Comparison of ENCODE assay signal across 9 cellular contexts in the genomic region with DNA sequence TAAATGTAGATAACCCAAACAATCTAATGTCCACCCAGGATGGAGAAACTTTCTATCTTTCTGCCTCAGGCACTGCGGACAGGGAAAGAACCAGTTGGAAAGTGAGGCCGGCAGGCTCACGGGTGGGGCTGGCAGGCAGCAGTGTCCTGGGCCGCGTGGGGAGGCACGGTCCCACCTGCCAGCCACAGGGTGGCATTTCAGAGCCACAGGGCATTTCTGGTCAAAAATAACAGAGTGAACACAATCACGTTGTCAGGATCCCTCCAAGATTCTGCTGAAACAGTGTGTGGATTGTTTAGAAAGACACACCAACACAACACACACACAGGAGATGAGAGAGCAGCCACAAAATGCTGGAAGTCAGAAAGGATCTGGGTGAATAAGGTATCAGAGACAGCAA.
DNase-seq lines count a peak whose midpoint lies in the region; ATAC-seq, FAIRE-seq and TF ChIP-seq lines count a peak whose summit lies in the region.
"Had no signal": no experiment of that assay in that cellular context is flagged by ENCODE, and none has a peak within 500 bp of the region (broad histone marks: within the 10 kb centered on the region; RNA-seq: fewer than 3 reads in every experiment).

No MANE protein-coding gene starts in this region.

- H3K4me1 ChIP-seq in skeletal muscle tissue (ENCODE audit: control insufficient read depth in 3 of 3, insufficient read depth in 3 of 3, low read length in 3 of 3) = peaks cover 74 to 91% (median 80%) of the 10 kb centered on the region in 3 donors

- H3K4me3 ChIP-seq in skeletal muscle tissue (ENCODE audit: low read length in 3 of 3) = peak overlapping the region in 2 of 3 donors; percentile 29 to 55

- peak overlapping the region; percentile 28 to 73 (median 42) for H3K9ac ChIP-seq in skeletal muscle tissue (ENCODE audit: low read depth in 1 of 3, low read length in 3 of 3)

- in situ Hi-C loops in G401 (cut with HindIII; ENCODE audit: low sequenced_read_pairs) = no loop called here

- CTCF ChIA-PET in RWPE1 (lab: Yijun Ruan, JAX) = interaction anchor here (0.6 kb wide), 1 partner anchor 221 kb away, joined by 5 read pairs; no protein-coding TSS in a partner anchor

- H3K27ac ChIP-seq in skeletal muscle tissue (ENCODE audit: low read depth, low read length) (peak overlapping the region; percentile 91), RWPE1 (no peak overlapping the region)

- H3K9me3 Mint-ChIP-seq in activated naive CD8-positive, alpha-beta T cell (ENCODE audit: low read depth) = no peaks in the 10 kb centered on the region
- H3K9me3 Mint-ChIP-seq in immature natural killer cell = no peaks in the 10 kb centered on the region

- POLR2A ChIA-PET in RWPE1 (lab: Yijun Ruan, JAX; ENCODE audit: low non-redundant PET) = no interaction called here

- no peaks in the 10 kb centered on the region for H3K9me3 ChIP-seq in skeletal muscle tissue (ENCODE audit: control insufficient read depth in 3 of 3, low read length in 3 of 3)

- no peak for FAIRE-seq in D721Med (lab: Jason Lieb, UNC)

- TF ChIP-seq CTCF in D721Med (IDR thresholded peaks at IDR 0.05; ENCODE audit: insufficient read depth, missing control alignments) (no peak), RWPE1 (conservative IDR thresholded peaks at IDR 0.05; ENCODE audit: low read depth) (no peak)

- no peak overlapping the region for H3K4me3 Mint-ChIP-seq in activated naive CD8-positive, alpha-beta T cell
- no peak overlapping the region for H3K4me3 Mint-ChIP-seq in immature natural killer cell

- no peaks in the 10 kb centered on the region for H3K27me3 Mint-ChIP-seq in activated naive CD8-positive, alpha-beta T cell
- H3K27me3 Mint-ChIP-seq in immature natural killer cell (ENCODE audit: low read depth in 3 of 3) = peaks cover 0 to 1% (median 0%) of the 10 kb centered on the region in 3 donors

- peaks cover 75% of the 10 kb centered on the region for H3K4me1 Mint-ChIP-seq in activated naive CD8-positive, alpha-beta T cell (ENCODE audit: low read depth)
- peaks cover 69 to 92% of the 10 kb centered on the region in 2 donors for H3K4me1 Mint-ChIP-seq in immature natural killer cell

- no peaks in the 10 kb centered on the region for H3K36me3 Mint-ChIP-seq in activated naive CD8-positive, alpha-beta T cell
- H3K36me3 Mint-ChIP-seq in immature natural killer cell = peaks cover 0 to 7% (median 0%) of the 10 kb centered on the region in 3 donors

- DNase-seq in G401 (ENCODE audit: low spot score) (peak; percentile 9), immature natural killer cell (no peak), D721Med (ENCODE audit: insufficient read length, low spot score) (no peak), RWPE1 (ENCODE audit: low spot score) (no peak)
- DNase-seq in stimulated activated CD4-positive, alpha-beta T cell treated with anti-CD3 and anti-CD28 coated beads, Interleukin-2, amount 100 ng/mL, for 48 hours = no peak
- DNase-seq: NCI-H1417 treated with DMSO at 0.1 percent for 48 hours had no signal

- ATAC-seq in HG03025 (IDR thresholded peaks at IDR 0.05; ENCODE audit: low FRiP score, unreplicated experiment) = no peak

- peak overlapping the region; percentile 89 for H3K27ac Mint-ChIP-seq in activated naive CD8-positive, alpha-beta T cell
- peak overlapping the region in 4 of 6 donors; percentile 28 to 79 (median 46) for H3K27ac Mint-ChIP-seq in immature natural killer cell

- no peaks in the 10 kb centered on the region for H3K27me3 ChIP-seq in skeletal muscle tissue (ENCODE audit: control insufficient read depth in 3 of 3, insufficient read depth in 3 of 3, low read length in 3 of 3)

- no peaks in the 10 kb centered on the region for H3K36me3 ChIP-seq in skeletal muscle tissue (ENCODE audit: control insufficient read depth in 3 of 3, insufficient read depth in 3 of 3, low read length in 3 of 3)
